In the genomic region with DNA sequence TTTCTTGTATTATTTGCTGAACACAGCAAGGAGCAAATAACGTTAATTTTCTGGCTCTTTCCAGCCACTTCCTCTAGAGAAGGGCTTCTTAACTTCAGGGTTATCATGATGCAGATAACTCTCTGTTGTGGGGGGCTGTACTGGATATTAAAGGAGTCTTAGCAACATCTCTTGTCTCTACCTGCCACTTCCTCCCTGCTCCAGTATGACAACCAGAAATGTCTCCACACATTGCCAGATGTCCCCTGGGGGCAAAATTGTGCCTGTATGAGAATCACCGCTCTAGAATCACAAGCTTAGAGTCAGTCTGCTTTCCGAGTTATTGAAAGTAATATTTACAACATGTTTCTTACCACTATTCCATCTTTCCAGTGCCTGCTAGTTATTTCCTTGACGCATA, we compare ENCODE assay signal across 15 cellular contexts. TPM values are rescaled to one million over a fixed set of nuclear protein-coding genes. Genes with fewer than 3 reads are reported as not detected.
DNase-seq lines count a peak whose midpoint lies in the region; ATAC-seq, FAIRE-seq and TF ChIP-seq lines count a peak whose summit lies in the region.
"Had no signal": no experiment of that assay in that cellular context is flagged by ENCODE, and none has a peak within 500 bp of the region (broad histone marks: within the 10 kb centered on the region; RNA-seq: fewer than 3 reads in every experiment).

No MANE protein-coding gene starts in this region.

- TF ChIP-seq EP300 in K562 (IDR thresholded peaks at IDR 0.05; ENCODE audit: low read length): no peak

- TF ChIP-seq RAD21 in K562 (CRISPR knock-in tag; conservative IDR thresholded peaks at IDR 0.05 in 1 of 2, IDR thresholded peaks at IDR 0.05 in 1 of 2): no peak

- H2AFZ ChIP-seq in DND-41 (ENCODE audit: low read depth, low read length): no peak overlapping the region
- H2AFZ ChIP-seq in K562 (ENCODE audit: low read depth, low read length): no peak overlapping the region; the same call in 1 of the 2 replicates
- no peak overlapping the region for H2AFZ ChIP-seq in keratinocyte (ENCODE audit: control insufficient read depth, low read length)

- H3K79me2 ChIP-seq in DND-41 (ENCODE audit: insufficient read depth, low read length) (peaks cover 11% of the 10 kb centered on the region; the same call in 1 of the 2 replicates), K562 (ENCODE audit: control insufficient read depth, insufficient read depth, low read length) (peaks cover 6% of the 10 kb centered on the region; the same call in 1 of the 3 replicates), keratinocyte (ENCODE audit: control insufficient read depth, insufficient read depth, low read length) (peaks cover 2% of the 10 kb centered on the region)

- dilution Hi-C loops in keratinocyte (cut with MboI; ENCODE audit: extremely low pct_ligation_motif_present, low sequenced_read_pairs): no loop called here

- H3K27ac ChIP-seq in DND-41 (ENCODE audit: low read length) (peak overlapping the region; percentile 29), K562 (ENCODE audit: extremely low read depth, low read depth, low read length) (no peak overlapping the region), keratinocyte (ENCODE audit: control insufficient read depth, insufficient read depth, low read length) (no peak overlapping the region)
- H3K27ac ChIP-seq: A549, HL-60 had no signal

- ATAC-seq in DND-41 (ENCODE audit: insufficient read depth, low read depth) (peak; percentile 82), K562 (no peak), GM19467 (IDR thresholded peaks at IDR 0.05; ENCODE audit: unreplicated experiment) (no peak), GM21576 (IDR thresholded peaks at IDR 0.05; ENCODE audit: unreplicated experiment) (no peak), HG02938 (IDR thresholded peaks at IDR 0.05; ENCODE audit: unreplicated experiment) (no peak)
- ATAC-seq: A549, HCT116 had no signal

- 49% methylated on average over 4 of the region's 4 CpGs for WGBS in K562 (ENCODE audit: insufficient coverage, low coverage, missing lambda C conversion rate)

- H4K20me1 ChIP-seq in DND-41 (ENCODE audit: insufficient read depth, low read length): no peaks in the 10 kb centered on the region
- H4K20me1 ChIP-seq in K562 (replicated peaks; ENCODE audit: control insufficient read depth, insufficient read depth, low read length): no peaks in the 10 kb centered on the region
- H4K20me1 ChIP-seq in keratinocyte (ENCODE audit: control insufficient read depth, extremely low read depth, insufficient read depth, low read length): no peaks in the 10 kb centered on the region

- H3K9me1 ChIP-seq in K562 (ENCODE audit: control insufficient read depth, insufficient read depth, low read length) (no peaks in the 10 kb centered on the region), keratinocyte (ENCODE audit: control insufficient read depth, extremely low read depth, insufficient read depth, low read length) (peaks cover 2% of the 10 kb centered on the region)

- H3K4me2 ChIP-seq in DND-41 (ENCODE audit: insufficient read depth, low read length) (peak overlapping the region; percentile 11), K562 (ENCODE audit: insufficient read depth, low read length) (no peak overlapping the region), keratinocyte (ENCODE audit: control insufficient read depth, extremely low read depth, insufficient read depth, low read depth, low read length) (no peak overlapping the region)
- H3K4me2 ChIP-seq: A549 had no signal

- CTCF ChIA-PET in K562 (lab: Yijun Ruan, JAX; ENCODE audit: low intra/inter-chr PET ratio): no interaction called here

- intact Hi-C loops in K562 (cut with micrococcal nuclease): no loop called here

- TF ChIP-seq CTCF in DND-41 (IDR thresholded peaks at IDR 0.05; ENCODE audit: borderline replicate concordance, extremely low read depth, low read length, poor library complexity, severe bottlenecking): no peak
- no peak for TF ChIP-seq CTCF in K562 (IDR thresholded peaks at IDR 0.05 in 2 of 3, conservative IDR thresholded peaks at IDR 0.05 in 1 of 3; ENCODE audit: insufficient read depth in 2 of 3, low read depth in 1 of 3, low read length in 3 of 3)
- TF ChIP-seq CTCF in keratinocyte (optimal IDR thresholded peaks at IDR 0.05 in 1 of 3, IDR thresholded peaks at IDR 0.05 in 1 of 3, conservative IDR thresholded peaks at IDR 0.05 in 1 of 3; ENCODE audit: extremely low read depth in 1 of 3, insufficient read depth in 2 of 3, low read length in 3 of 3): no peak

- no peak overlapping the region for H3K4me3 ChIP-seq in DND-41 (ENCODE audit: low read depth in 1 of 2, low read length in 2 of 2)
- H3K4me3 ChIP-seq in K562: no peak overlapping the region
- no peak overlapping the region for H3K4me3 ChIP-seq in keratinocyte (ENCODE audit: control insufficient read depth in 2 of 3, extremely low read depth in 1 of 3, insufficient read depth in 2 of 3, low read depth in 1 of 3, low read length in 3 of 3)
- H3K4me3 ChIP-seq: A549 had no signal

- TF ChIP-seq POLR2A in K562 (conservative IDR thresholded peaks at IDR 0.05): no peak

- H3K27me3 ChIP-seq in DND-41 (ENCODE audit: insufficient read depth, low read length, poor library complexity) (no peaks in the 10 kb centered on the region), K562 (ENCODE audit: control insufficient read depth in 2 of 2, insufficient read depth in 2 of 2, low read length in 2 of 2) (no peaks in the 10 kb centered on the region), keratinocyte (ENCODE audit: control insufficient read depth, extremely low read depth, insufficient read depth, low read length) (no peaks in the 10 kb centered on the region)

- in situ Hi-C loops in K562 (cut with MboI): no loop called here

- no peaks in the 10 kb centered on the region for H3K36me3 ChIP-seq in DND-41 (ENCODE audit: insufficient read depth, low read length)
- 0 out of 3 replicates have a peak, but pooled peaks cover under 1% of the 10 kb centered on the region for H3K36me3 ChIP-seq in K562 (ENCODE audit: control insufficient read depth, insufficient read depth, low read length)
- no peaks in the 10 kb centered on the region for H3K36me3 ChIP-seq in keratinocyte (ENCODE audit: control insufficient read depth in 2 of 2, extremely low read depth in 1 of 2, insufficient read depth in 2 of 2, low read length in 2 of 2)

- FAIRE-seq in K562 (lab: Jason Lieb, UNC) (no peak), keratinocyte (lab: Jason Lieb, UNC) (peak; percentile 66)
- FAIRE-seq: A549, H54 had no signal

- no TSS peak for BruUV-seq in K562 (replicated peaks; lab: Mats Ljungman, UMichigan)

- H3K9me3 ChIP-seq in DND-41 (ENCODE audit: insufficient read depth, low read length, severe bottlenecking) (no peaks in the 10 kb centered on the region), K562 (replicated peaks; ENCODE audit: control insufficient read depth, insufficient read depth, low read depth, low read length) (no peaks in the 10 kb centered on the region; the same call in 1 of the 2 replicates), keratinocyte (ENCODE audit: control insufficient read depth, low read depth, low read length) (no peaks in the 10 kb centered on the region)
- H3K9me3 ChIP-seq: A549 had no signal

- H3K9ac ChIP-seq in DND-41 (ENCODE audit: low read depth, low read length) (0 out of 2 replicates have a peak overlapping the region, but pooled peaks have one; percentile 16), K562 (ENCODE audit: insufficient read depth in 1 of 2, low read depth in 2 of 2, low read length in 2 of 2) (no peak overlapping the region), keratinocyte (ENCODE audit: control insufficient read depth, extremely low read depth, insufficient read depth, low read length) (no peak overlapping the region)

- DNase-seq in DND-41 (peak; percentile 42), NCI-H69 (lab: John Stamatoyannopoulos, UW) (peak; percentile 33), K562 (ENCODE audit: extremely low read depth in 1 of 4, low spot score in 3 of 4) (no peak), keratinocyte (ENCODE audit: low read depth, low spot score) (no peak), H4 (ENCODE audit: low spot score) (no peak)
- DNase-seq: CD8-positive, alpha-beta memory T cell; DMS53; KBM-7 had no signal

- POLR2A ChIA-PET in K562 (lab: Yijun Ruan, JAX): no interaction called here

- peaks cover 39% of the 10 kb centered on the region for H3K4me1 ChIP-seq in DND-41 (ENCODE audit: insufficient read depth, low read length)
- no peaks in the 10 kb centered on the region; a peak in 1 of 5 replicates for H3K4me1 ChIP-seq in K562 (replicated peaks in 1 of 2; ENCODE audit: control insufficient read depth in 2 of 2, insufficient read depth in 2 of 2, low read length in 2 of 2)
- peaks cover 8% of the 10 kb centered on the region for H3K4me1 ChIP-seq in keratinocyte (ENCODE audit: control insufficient read depth, extremely low read depth, insufficient read depth, low read length)
- H3K4me1 ChIP-seq: A549 had no signal

RNA-seq across cellular contexts. Expression of gene JRKL, which starts 6.8 kb away (rescaled TPM):
- 5.3 and 22.1 TPM in 2 replicates for total RNA-seq in K562 (2011; cell fraction: chromatin; rRNA removed; ENCODE audit: low replicate concordance)
- total RNA-seq in K562 (2011; cell fraction: nucleolus; rRNA removed): 3.8 and 4.7 TPM in 2 replicates
- total RNA-seq in K562 (2011; cell fraction: nucleoplasm; rRNA removed): 9.4 and 9.8 TPM in 2 replicates
- total RNA-seq in K562 (2014; rRNA removed) (4.3 and 4.5 TPM in 2 replicates), K562 (2014; rRNA removed; fragmentation: Illumina TruSeq; extraction: Trizol) (10.4 and 11.5 TPM in 2 replicates), K562 (2015; rRNA removed; fragmentation: Illumina TruSeq; extraction: Trizol) (6.9 and 8.5 TPM in 2 replicates), K562 (2021) (7.7 and 8.0 TPM in 2 replicates)
- polyA plus RNA-seq in K562 (2011; rRNA removed) (10.5 and 14.8 TPM in 2 replicates), K562 (2014; fragmentation: Illumina TruSeq; extraction: Trizol) (10.5 and 11.8 TPM in 2 replicates), K562 (2014; fragmentation: Nextera tagmentation; extraction: Ambion mirVana) (1 to 10 TPM; 4.8 to 6.8 TPM), K562 (2014; rRNA removed) (10.0 and 11.0 TPM in 2 replicates), keratinocyte (3.8 to 6.9 TPM (median 5.0 TPM) in 3 replicates)
- 1.3 and 4.6 TPM in 2 replicates for polyA plus RNA-seq in K562 (2011; cell fraction: cytosol; rRNA removed)
- polyA plus RNA-seq in K562 (2011; cell fraction: nucleus; rRNA removed): 6.8 and 9.3 TPM in 2 replicates
- 8.1 and 9.0 TPM in 2 replicates for polyA plus RNA-seq in K562 (2012)
- polyA minus RNA-seq in K562 (2011; rRNA and poly(A)+ RNA removed): 9.9 and 14.1 TPM in 2 replicates
- polyA minus RNA-seq in K562 (2011; cell fraction: cytosol; rRNA and poly(A)+ RNA removed): 2.6 and 3.9 TPM in 2 replicates
- 4.4 and 11.4 TPM in 2 replicates for polyA minus RNA-seq in K562 (2011; cell fraction: nucleus; rRNA and poly(A)+ RNA removed)
- polyA plus RNA-seq in keratinocyte (2011; ENCODE audit: low read depth): 7.7 TPM
- 2.6 and 4.1 TPM in 2 replicates for polyA plus RNA-seq in keratinocyte (2011; cell fraction: cytosol; rRNA removed)
- 8.8 and 12.7 TPM in 2 replicates for polyA plus RNA-seq in keratinocyte (2011; cell fraction: nucleus; rRNA removed)
- 4.5 and 5.5 TPM in 2 replicates for polyA plus RNA-seq in keratinocyte (2012; ENCODE audit: low replicate concordance)
- polyA minus RNA-seq in keratinocyte: 0.23 to 3.4 TPM (median 2.1 TPM) in 3 replicates
- polyA minus RNA-seq in keratinocyte (2011; cell fraction: cytosol; rRNA and poly(A)+ RNA removed): 2.9 TPM
- 3.6 and 7.4 TPM in 2 replicates for polyA minus RNA-seq in keratinocyte (2011; cell fraction: nucleus; rRNA and poly(A)+ RNA removed)
- 4.1 and 4.6 TPM in 2 replicates for total RNA-seq in H4 (2014; rRNA removed; shearing (Covaris generic))

RNA-seq across cellular contexts. Expression of gene CCDC82, which starts 6.9 kb away (rescaled TPM):
- 16.2 and 95.5 TPM in 2 replicates for total RNA-seq in K562 (2011; cell fraction: chromatin; rRNA removed; ENCODE audit: low replicate concordance)
- total RNA-seq in K562 (2011; cell fraction: nucleolus; rRNA removed): 7.0 and 10.5 TPM in 2 replicates
- total RNA-seq in K562 (2011; cell fraction: nucleoplasm; rRNA removed): 32.7 and 61.0 TPM in 2 replicates
- 10.3 and 12.5 TPM in 2 replicates for total RNA-seq in K562 (2014; rRNA removed)
- total RNA-seq in K562 (2014; rRNA removed; fragmentation: Illumina TruSeq; extraction: Trizol): 24.5 and 36.9 TPM in 2 replicates
- total RNA-seq in K562 (2015; rRNA removed; fragmentation: Illumina TruSeq; extraction: Trizol): 23.7 and 25.7 TPM in 2 replicates
- 16.2 and 16.5 TPM in 2 replicates for total RNA-seq in K562 (2021)
- 17.5 and 21.8 TPM in 2 replicates for polyA plus RNA-seq in K562 (2011; rRNA removed)
- polyA plus RNA-seq in K562 (2011; cell fraction: cytosol; rRNA removed): 1.9 and 5.6 TPM in 2 replicates
- 14.6 and 22.5 TPM in 2 replicates for polyA plus RNA-seq in K562 (2011; cell fraction: nucleus; rRNA removed)
- polyA plus RNA-seq in K562 (2012): 19.3 and 21.7 TPM in 2 replicates
- 44.0 and 51.3 TPM in 2 replicates for polyA plus RNA-seq in K562 (2014; fragmentation: Illumina TruSeq; extraction: Trizol)
- 10 to 100 TPM; 23.7 to 24.7 TPM for polyA plus RNA-seq in K562 (2014; fragmentation: Nextera tagmentation; extraction: Ambion mirVana)
- polyA plus RNA-seq in K562 (2014; rRNA removed): 37.2 and 45.7 TPM in 2 replicates
- polyA minus RNA-seq in K562 (2011; rRNA and poly(A)+ RNA removed): 19.2 and 20.1 TPM in 2 replicates
- polyA minus RNA-seq in K562 (2011; cell fraction: cytosol; rRNA and poly(A)+ RNA removed): 4.2 and 4.4 TPM in 2 replicates
- polyA minus RNA-seq in K562 (2011; cell fraction: nucleus; rRNA and poly(A)+ RNA removed): 26.7 and 39.9 TPM in 2 replicates
- polyA plus RNA-seq in keratinocyte: 7.6 to 19.3 TPM (median 10.3 TPM) in 3 replicates
- 22.5 TPM for polyA plus RNA-seq in keratinocyte (2011; ENCODE audit: low read depth)
- 8.0 and 8.6 TPM in 2 replicates for polyA plus RNA-seq in keratinocyte (2011; cell fraction: cytosol; rRNA removed)
- 19.7 and 34.0 TPM in 2 replicates for polyA plus RNA-seq in keratinocyte (2011; cell fraction: nucleus; rRNA removed)
- 12.5 and 12.8 TPM in 2 replicates for polyA plus RNA-seq in keratinocyte (2012; ENCODE audit: low replicate concordance)
- polyA minus RNA-seq in keratinocyte: 1.3 to 8.3 TPM (median 3.4 TPM) in 3 replicates
- 3.6 TPM for polyA minus RNA-seq in keratinocyte (2011; cell fraction: cytosol; rRNA and poly(A)+ RNA removed)
- polyA minus RNA-seq in keratinocyte (2011; cell fraction: nucleus; rRNA and poly(A)+ RNA removed): 9.0 and 16.1 TPM in 2 replicates
- 5.5 and 8.5 TPM in 2 replicates for total RNA-seq in H4 (2014; rRNA removed; shearing (Covaris generic))

RNA-seq across cellular contexts. Expression of gene MAML2, which starts 53.6 kb away (rescaled TPM):
- 8.1 and 14.3 TPM in 2 replicates for total RNA-seq in K562 (2011; cell fraction: chromatin; rRNA removed; ENCODE audit: low replicate concordance)
- total RNA-seq in K562 (2011; cell fraction: nucleolus; rRNA removed): 4.3 and 5.0 TPM in 2 replicates
- total RNA-seq in K562 (2011; cell fraction: nucleoplasm; rRNA removed): 6.5 and 8.2 TPM in 2 replicates
- 5.1 and 5.2 TPM in 2 replicates for total RNA-seq in K562 (2014; rRNA removed)
- 4.6 and 5.5 TPM in 2 replicates for total RNA-seq in K562 (2014; rRNA removed; fragmentation: Illumina TruSeq; extraction: Trizol)
- total RNA-seq in K562 (2015; rRNA removed; fragmentation: Illumina TruSeq; extraction: Trizol): 5.7 and 6.0 TPM in 2 replicates
- total RNA-seq in K562 (2021): 6.2 and 6.6 TPM in 2 replicates
- 4.0 and 4.2 TPM in 2 replicates for polyA plus RNA-seq in K562 (2011; rRNA removed)
- polyA plus RNA-seq in K562 (2011; cell fraction: cytosol; rRNA removed): 3.8 and 5.5 TPM in 2 replicates
- polyA plus RNA-seq in K562 (2011; cell fraction: nucleus; rRNA removed): 3.6 and 6.4 TPM in 2 replicates
- 4.9 and 7.6 TPM in 2 replicates for polyA plus RNA-seq in K562 (2012)
- 5.9 and 6.8 TPM in 2 replicates for polyA plus RNA-seq in K562 (2014; fragmentation: Illumina TruSeq; extraction: Trizol)
- 1 to 10 TPM in 1 of 2 experiments, under 1 TPM in 1; 0.79 to 1.5 TPM for polyA plus RNA-seq in K562 (2014; fragmentation: Nextera tagmentation; extraction: Ambion mirVana)
- polyA plus RNA-seq in K562 (2014; rRNA removed): 3.2 and 4.8 TPM in 2 replicates
- 9.7 and 12.0 TPM in 2 replicates for polyA minus RNA-seq in K562 (2011; rRNA and poly(A)+ RNA removed)
- 3.5 and 4.2 TPM in 2 replicates for polyA minus RNA-seq in K562 (2011; cell fraction: cytosol; rRNA and poly(A)+ RNA removed)
- polyA minus RNA-seq in K562 (2011; cell fraction: nucleus; rRNA and poly(A)+ RNA removed): 9.8 and 10.5 TPM in 2 replicates
- 4.2 to 7.4 TPM (median 4.2 TPM) in 3 replicates for polyA plus RNA-seq in keratinocyte
- polyA plus RNA-seq in keratinocyte (2011; ENCODE audit: low read depth): 1.0 TPM
- polyA plus RNA-seq in keratinocyte (2011; cell fraction: cytosol; rRNA removed): 2.8 and 3.3 TPM in 2 replicates
- polyA plus RNA-seq in keratinocyte (2011; cell fraction: nucleus; rRNA removed): 6.9 and 7.8 TPM in 2 replicates
- polyA plus RNA-seq in keratinocyte (2012; ENCODE audit: low replicate concordance): 1.1 and 4.4 TPM in 2 replicates
- 8.8 to 13.1 TPM (median 11.0 TPM) in 3 replicates for polyA minus RNA-seq in keratinocyte
- 2.1 TPM for polyA minus RNA-seq in keratinocyte (2011; cell fraction: cytosol; rRNA and poly(A)+ RNA removed)
- 8.1 and 13.8 TPM in 2 replicates for polyA minus RNA-seq in keratinocyte (2011; cell fraction: nucleus; rRNA and poly(A)+ RNA removed)
- total RNA-seq in H4 (2014; rRNA removed; shearing (Covaris generic)): 2.3 and 4.3 TPM in 2 replicates

Comparison
In these comparisons a context has a peak if more than half of its experiments do, and no peak if none do; other contexts are left out.
1. DNase-seq: peak in DND-41 (single experiment) and NCI-H69 (single experiment); none in K562 (0 of 4), keratinocyte (single experiment) and H4 (single experiment).